In genomic region chr3:165658027-165658426, GRCh38 we compare ENCODE assay signal across 19 cellular contexts.
"Had no signal": no experiment of that assay in that cellular context is flagged by ENCODE, and none has a peak within 500 bp of the region (broad histone marks: within the 10 kb centered on the region; RNA-seq: fewer than 3 reads in every experiment).

No MANE protein-coding gene starts in this region.

- H3K4me3 Mint-ChIP-seq: mesothelial cell of epicardium had no signal

- DNase-seq: colonic mucosa; dermis blood vessel endothelial cell; dorsolateral prefrontal cortex; effector CD4-positive, alpha-beta T cell; effector memory CD4-positive, alpha-beta T cell; foreskin melanocyte; gastrocnemius medialis; glutamatergic neuron; head of caudate nucleus; heart right ventricle; hippocampal formation; left cardiac atrium; left lung; left ventricle myocardium superior; lower lobe of right lung; mesenchymal stem cell had no signal

- H3K27me3 ChIP-seq: colonic mucosa, dorsolateral prefrontal cortex, esophagus muscularis mucosa, gastrocnemius medialis, heart right ventricle, left lung had no signal

- H3K4me3 ChIP-seq: colonic mucosa, dorsolateral prefrontal cortex, esophagus muscularis mucosa, gastrocnemius medialis, heart right ventricle, left lung, lower lobe of right lung, mucosa of descending colon had no signal

- H3K36me3 ChIP-seq: colonic mucosa, esophagus muscularis mucosa, gastrocnemius medialis, heart right ventricle, left lung, lower lobe of right lung had no signal

- H3K9me3 ChIP-seq: colonic mucosa, esophagus muscularis mucosa, gastrocnemius medialis, lower lobe of right lung, mucosa of descending colon had no signal

- H3K4me1 Mint-ChIP-seq: mesothelial cell of epicardium had no signal

- ATAC-seq: gastrocnemius medialis, heart right ventricle, left cardiac atrium, left lung, left ventricle myocardium superior, lower lobe of right lung, mucosa of descending colon had no signal

- H3K4me1 ChIP-seq: colonic mucosa, esophagus muscularis mucosa, gastrocnemius medialis, heart right ventricle, left lung, lower lobe of right lung had no signal

- H3K36me3 Mint-ChIP-seq: mesothelial cell of epicardium had no signal

- H3K27ac Mint-ChIP-seq: mesothelial cell of epicardium had no signal

- H3K27ac ChIP-seq: colonic mucosa, dorsolateral prefrontal cortex, esophagus muscularis mucosa, gastrocnemius medialis, heart right ventricle, left lung, lower lobe of right lung had no signal
